16 cellular contexts compared by ENCODE assay signal in genomic region chr6:73577605-73578160, GRCh38. TPM values are rescaled to one million over a fixed set of nuclear protein-coding genes. Genes with fewer than 3 reads are reported as not detected.
DNase-seq lines count a peak whose midpoint lies in the region; ATAC-seq, FAIRE-seq and TF ChIP-seq lines count a peak whose summit lies in the region.
"Had no signal": no experiment of that assay in that cellular context is flagged by ENCODE, and none has a peak within 500 bp of the region (broad histone marks: within the 10 kb centered on the region; RNA-seq: fewer than 3 reads in every experiment).

No MANE protein-coding gene starts in this region.

- peaks cover 0 to 7% (median 3%) of the 10 kb centered on the region in 7 donors for H3K9me3 Mint-ChIP-seq in CD4-positive, CD25-positive, alpha-beta regulatory T cell
- H3K9me3 Mint-ChIP-seq in nephron, result peaks cover 6% of the 10 kb centered on the region

- H3K4me1 ChIP-seq in CD4-positive, CD25-positive, alpha-beta regulatory T cell (ENCODE audit: control insufficient read depth, insufficient read depth, low read length, poor library complexity, severe bottlenecking), result peaks cover 18% of the 10 kb centered on the region
- H3K4me1 ChIP-seq in KMS-11 (ENCODE audit: low read depth, poor library complexity, severe bottlenecking) (peaks cover 45% of the 10 kb centered on the region), K562 (replicated peaks in 1 of 2; ENCODE audit: control insufficient read depth in 2 of 2, insufficient read depth in 2 of 2, low read length in 2 of 2) (peaks cover 13 to 23% of the 10 kb centered on the region in 2 experiments)

- DNase-seq in CD4-positive, CD25-positive, alpha-beta regulatory T cell, result no peak
- peak in 1 of 4 experiments; percentile 28 for DNase-seq in K562 (ENCODE audit: extremely low read depth in 1 of 4, low spot score in 3 of 4)
- DNase-seq in HPDE6-E6E7 (ENCODE audit: extremely low spot score), result no peak
- DNase-seq in NAMALWA (ENCODE audit: low spot score), result no peak
- DNase-seq: activated CD4-positive, alpha-beta T cell treated with anti-CD3 and anti-CD28 coated beads for 36 hours; amygdala; cortex of kidney; KG1; NCI-H446 treated with DMSO at 0.1 percent for 48 hours; ovary had no signal

- no peaks in the 10 kb centered on the region for H3K36me3 ChIP-seq in CD4-positive, CD25-positive, alpha-beta regulatory T cell (ENCODE audit: control insufficient read depth, insufficient read depth, low read length)
- H3K36me3 ChIP-seq in KMS-11 (ENCODE audit: insufficient read depth), result no peaks in the 10 kb centered on the region
- H3K36me3 ChIP-seq in K562 (ENCODE audit: control insufficient read depth, insufficient read depth, low read length), result no peaks in the 10 kb centered on the region
- H3K36me3 ChIP-seq: ovary had no signal

- 50% methylated on average over 3 of the region's 3 CpGs for WGBS in K562 (ENCODE audit: insufficient coverage, low coverage, missing lambda C conversion rate)

- H3K79me2 ChIP-seq in KMS-11 (ENCODE audit: insufficient read depth, low read depth) (no peaks in the 10 kb centered on the region), K562 (ENCODE audit: control insufficient read depth, insufficient read depth, low read length) (no peaks in the 10 kb centered on the region)

- H3K4me3 ChIP-seq in CD4-positive, CD25-positive, alpha-beta regulatory T cell (ENCODE audit: low read depth, low read length), result no peak overlapping the region
- H3K4me3 ChIP-seq in KMS-11 (IDR thresholded peaks at IDR 0.05; ENCODE audit: insufficient read depth, low read depth, low read length), result no peak overlapping the region
- H3K4me3 ChIP-seq in K562, result no peak overlapping the region
- H3K4me3 ChIP-seq: ovary, skin epidermis had no signal

- H3K27me3 ChIP-seq in CD4-positive, CD25-positive, alpha-beta regulatory T cell (ENCODE audit: control insufficient read depth, insufficient read depth, low read length), result no peaks in the 10 kb centered on the region
- H3K27me3 ChIP-seq in KMS-11 (ENCODE audit: insufficient read depth, low read depth), result no peaks in the 10 kb centered on the region
- H3K27me3 ChIP-seq in K562 (ENCODE audit: control insufficient read depth in 2 of 2, insufficient read depth in 2 of 2, low read length in 2 of 2), result no peaks in the 10 kb centered on the region
- H3K27me3 ChIP-seq: ovary had no signal

- no peak for TF ChIP-seq EP300 in K562 (IDR thresholded peaks at IDR 0.05; ENCODE audit: low read length)

- no peak for ATAC-seq in CD4-positive, CD25-positive, alpha-beta regulatory T cell (ENCODE audit: low read depth in 2 of 2)
- no peak for ATAC-seq in K562
- ATAC-seq in GM19351 (IDR thresholded peaks at IDR 0.05; ENCODE audit: unreplicated experiment), result no peak
- ATAC-seq in HG03565 (IDR thresholded peaks at IDR 0.05; ENCODE audit: unreplicated experiment), result no peak
- ATAC-seq: activated CD4-positive, alpha-beta T cell treated with anti-CD3 and anti-CD28 coated beads for 36 hours had no signal

- TF ChIP-seq CTCF in KMS-11 (conservative IDR thresholded peaks at IDR 0.05; ENCODE audit: low read depth, low read length), result no peak
- no peak for TF ChIP-seq CTCF in K562 (IDR thresholded peaks at IDR 0.05 in 2 of 3, conservative IDR thresholded peaks at IDR 0.05 in 1 of 3; ENCODE audit: insufficient read depth in 2 of 3, low read depth in 1 of 3, low read length in 3 of 3)
- no peak for TF ChIP-seq CTCF in nephron (IDR thresholded peaks at IDR 0.05; ENCODE audit: unreplicated experiment in 3 of 3)

- peaks cover 13 to 23% (median 14%) of the 10 kb centered on the region in 4 donors for H3K4me1 Mint-ChIP-seq in CD4-positive, CD25-positive, alpha-beta regulatory T cell
- peaks cover 27% of the 10 kb centered on the region for H3K4me1 Mint-ChIP-seq in nephron

- CTCF ChIA-PET in K562 (lab: Yijun Ruan, JAX; ENCODE audit: low intra/inter-chr PET ratio), result no interaction called here

- H4K20me1 ChIP-seq in KMS-11 (ENCODE audit: insufficient read depth), result no peaks in the 10 kb centered on the region
- no peaks in the 10 kb centered on the region for H4K20me1 ChIP-seq in K562 (replicated peaks; ENCODE audit: control insufficient read depth, insufficient read depth, low read length)

- H3K4me3 Mint-ChIP-seq in CD4-positive, CD25-positive, alpha-beta regulatory T cell, result peak overlapping the region in 2 of 4 donors; percentile 14 to 17
- H3K4me3 Mint-ChIP-seq in nephron, result no peak overlapping the region
- H3K4me3 Mint-ChIP-seq: activated CD4-positive, alpha-beta T cell treated with anti-CD3 and anti-CD28 coated beads for 36 hours had no signal

- peak overlapping the region; percentile 88 for H3K4me2 ChIP-seq in KMS-11
- H3K4me2 ChIP-seq in K562 (ENCODE audit: insufficient read depth, low read length), result peak overlapping the region; percentile 26; the same call in 1 of the 2 replicates

- no peaks in the 10 kb centered on the region for H3K9me3 ChIP-seq in CD4-positive, CD25-positive, alpha-beta regulatory T cell (ENCODE audit: control insufficient read depth in 2 of 2, low read length in 2 of 2)
- 0 out of 2 replicates have a peak, but pooled peaks cover 2% of the 10 kb centered on the region for H3K9me3 ChIP-seq in K562 (replicated peaks; ENCODE audit: control insufficient read depth, insufficient read depth, low read depth, low read length)
- H3K9me3 ChIP-seq: ovary had no signal

- peak overlapping the region; percentile 18; the same call in 1 of the 2 replicates for H3K9ac ChIP-seq in KMS-11
- H3K9ac ChIP-seq in K562 (ENCODE audit: insufficient read depth in 1 of 2, low read depth in 2 of 2, low read length in 2 of 2), result peak overlapping the region in 1 of 2 experiments; percentile 54; a peak in 2 of 4 replicates

- FAIRE-seq in K562 (lab: Jason Lieb, UNC), result no peak
- FAIRE-seq: D721Med had no signal

- no peaks in the 10 kb centered on the region for H3K36me3 Mint-ChIP-seq in CD4-positive, CD25-positive, alpha-beta regulatory T cell
- peaks cover 5% of the 10 kb centered on the region for H3K36me3 Mint-ChIP-seq in nephron (ENCODE audit: low read depth)

- POLR2A ChIA-PET in K562 (lab: Yijun Ruan, JAX), result interaction anchor here (0.6 to 1.1 kb wide), 2 partner anchors 9 to 13 kb away, joined by 3 read pairs; no protein-coding TSS in a partner anchor

- no peaks in the 10 kb centered on the region for H3K27me3 Mint-ChIP-seq in CD4-positive, CD25-positive, alpha-beta regulatory T cell
- no peaks in the 10 kb centered on the region for H3K27me3 Mint-ChIP-seq in nephron (ENCODE audit: low read depth)
- H3K27me3 Mint-ChIP-seq: activated CD4-positive, alpha-beta T cell treated with anti-CD3 and anti-CD28 coated beads for 36 hours had no signal

- BruUV-seq in K562 (replicated peaks; lab: Mats Ljungman, UMichigan), result no TSS peak

- peak overlapping the region; percentile 51 for H2AFZ ChIP-seq in KMS-11 (ENCODE audit: low read depth)
- H2AFZ ChIP-seq in K562 (ENCODE audit: low read depth, low read length), result peak overlapping the region; percentile 94

- peaks cover 3% of the 10 kb centered on the region for H3K9me1 ChIP-seq in K562 (ENCODE audit: control insufficient read depth, insufficient read depth, low read length)

- no peak overlapping the region for H3K27ac ChIP-seq in CD4-positive, CD25-positive, alpha-beta regulatory T cell (ENCODE audit: insufficient read depth, low read length, poor library complexity, severe bottlenecking)
- H3K27ac ChIP-seq in KMS-11 (peak overlapping the region; percentile 99), K562 (ENCODE audit: extremely low read depth, low read depth, low read length) (peak overlapping the region; percentile 61; the same call in 2 of the 3 replicates)
- H3K27ac ChIP-seq: ovary had no signal

- intact Hi-C loops in K562 (cut with micrococcal nuclease), result no loop called here

- TF ChIP-seq POLR2A in K562 (conservative IDR thresholded peaks at IDR 0.05), result no peak

- TF ChIP-seq RAD21 in K562 (CRISPR knock-in tag; conservative IDR thresholded peaks at IDR 0.05 in 1 of 2, IDR thresholded peaks at IDR 0.05 in 1 of 2), result no peak

- H3K27ac Mint-ChIP-seq in CD4-positive, CD25-positive, alpha-beta regulatory T cell, result peak overlapping the region in 2 of 3 donors; percentile 11 to 26
- peak overlapping the region; percentile 46 to 84 (median 73) for H3K27ac Mint-ChIP-seq in nephron
- H3K27ac Mint-ChIP-seq: activated CD4-positive, alpha-beta T cell treated with anti-CD3 and anti-CD28 coated beads for 36 hours had no signal

- in situ Hi-C loops in K562 (cut with MboI), result no loop called here

TF ChIP-seq in K562, 482 proteins besides CTCF, POLR2A, EP300 and RAD21 (continues in another document):
- no peak for TF ChIP-seq CHCHD3 (CRISPR knock-in tag; IDR thresholded peaks at IDR 0.05)
- TF ChIP-seq JUN (IDR thresholded peaks at IDR 0.05; ENCODE audit: borderline replicate concordance, low read depth, low read length), result no peak
- no peak for TF ChIP-seq JUN (CRISPR knock-in tag; IDR thresholded peaks at IDR 0.05; ENCODE audit: borderline replicate concordance)

RNA-seq across cellular contexts. Expression of gene EEF1A1, which starts 56.9 kb away (rescaled TPM):
- total RNA-seq in CD4-positive, CD25-positive, alpha-beta regulatory T cell, result 10,044 TPM
- polyA plus RNA-seq in CD4-positive, CD25-positive, alpha-beta regulatory T cell, result over 10,000 TPM in 2 of 4 donors, 1,000 to 10,000 TPM in 2; 6,574 to 12,846 (median 10,671) TPM
- total RNA-seq in K562 (2011; cell fraction: chromatin; rRNA removed; ENCODE audit: low replicate concordance), result 1,932 and 2,326 TPM in 2 replicates
- 1,765 and 1,966 TPM in 2 replicates for total RNA-seq in K562 (2011; cell fraction: nucleolus; rRNA removed)
- total RNA-seq in K562 (2011; cell fraction: nucleoplasm; rRNA removed), result 2,955 and 4,950 TPM in 2 replicates
- total RNA-seq in K562 (2014; rRNA removed) (8,400 and 9,577 TPM in 2 replicates), K562 (2014; rRNA removed; fragmentation: Illumina TruSeq; extraction: Trizol) (12,995 and 14,391 TPM in 2 replicates), K562 (2015; rRNA removed; fragmentation: Illumina TruSeq; extraction: Trizol) (12,931 and 13,052 TPM in 2 replicates), K562 (2021) (11,082 and 11,449 TPM in 2 replicates)
- polyA plus RNA-seq in K562 (2011; rRNA removed) (17,323 and 19,925 TPM in 2 replicates), K562 (2014; fragmentation: Illumina TruSeq; extraction: Trizol) (11,237 and 11,368 TPM in 2 replicates), K562 (2014; fragmentation: Nextera tagmentation; extraction: Ambion mirVana) (1,000 to 10,000 TPM; 6,453 to 7,909 TPM), K562 (2014; rRNA removed) (9,792 and 9,810 TPM in 2 replicates)
- 8,489 and 17,996 TPM in 2 replicates for polyA plus RNA-seq in K562 (2011; cell fraction: cytosol; rRNA removed)
- polyA plus RNA-seq in K562 (2011; cell fraction: nucleus; rRNA removed), result 2,973 and 6,796 TPM in 2 replicates
- 12,775 and 16,724 TPM in 2 replicates for polyA plus RNA-seq in K562 (2012)
- 13,120 and 13,707 TPM in 2 replicates for polyA minus RNA-seq in K562 (2011; rRNA and poly(A)+ RNA removed)
- polyA minus RNA-seq in K562 (2011; cell fraction: cytosol; rRNA and poly(A)+ RNA removed), result 5,589 and 5,926 TPM in 2 replicates
- polyA minus RNA-seq in K562 (2011; cell fraction: nucleus; rRNA and poly(A)+ RNA removed), result 792 and 2,209 TPM in 2 replicates
